Comparison of ENCODE assay signal across 7 cellular contexts in the genomic region with DNA sequence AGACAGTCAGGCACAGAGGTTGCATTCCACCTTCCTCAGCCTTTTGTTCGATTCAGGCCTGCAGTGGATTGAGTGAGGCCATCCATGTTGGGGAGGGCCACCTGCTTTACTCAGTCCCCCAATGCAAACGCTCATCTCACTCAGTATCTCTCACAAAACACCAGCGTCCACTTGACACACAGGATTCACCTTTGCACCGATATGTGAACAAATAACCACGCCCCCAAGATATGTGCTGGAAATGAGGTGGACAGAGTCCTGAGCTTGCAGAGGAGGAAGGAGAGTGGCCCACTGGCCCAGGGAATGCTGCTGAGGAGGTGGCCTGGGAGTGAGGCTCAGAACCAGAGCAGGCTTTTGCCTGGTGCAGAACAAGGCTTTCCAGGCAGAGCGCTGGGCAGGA.
"Had no signal": no experiment of that assay in that cellular context is flagged by ENCODE, and none has a peak within 500 bp of the region (broad histone marks: within the 10 kb centered on the region; RNA-seq: fewer than 3 reads in every experiment).

No MANE protein-coding gene starts in this region.

- H3K4me3 ChIP-seq: HAP-1 had no signal

- H3K4me1 ChIP-seq: HAP-1 had no signal

- H3K27ac Mint-ChIP-seq: HFFc6, IgD-negative memory B cell had no signal

- FAIRE-seq: HTR-8/SVneo had no signal

- ATAC-seq: HCT116 had no signal

- H3K36me3 ChIP-seq: HAP-1 had no signal

- H3K36me3 Mint-ChIP-seq: IgD-negative memory B cell had no signal

- H3K9me3 Mint-ChIP-seq: HFFc6, IgD-negative memory B cell had no signal

- H3K4me3 Mint-ChIP-seq: HFFc6, IgD-negative memory B cell had no signal

- H3K4me1 Mint-ChIP-seq: IgD-negative memory B cell had no signal

- DNase-seq: GOT3, H7, HFFc6 had no signal
